ENCODE assay signal across 1 cellular context in the genomic region with DNA sequence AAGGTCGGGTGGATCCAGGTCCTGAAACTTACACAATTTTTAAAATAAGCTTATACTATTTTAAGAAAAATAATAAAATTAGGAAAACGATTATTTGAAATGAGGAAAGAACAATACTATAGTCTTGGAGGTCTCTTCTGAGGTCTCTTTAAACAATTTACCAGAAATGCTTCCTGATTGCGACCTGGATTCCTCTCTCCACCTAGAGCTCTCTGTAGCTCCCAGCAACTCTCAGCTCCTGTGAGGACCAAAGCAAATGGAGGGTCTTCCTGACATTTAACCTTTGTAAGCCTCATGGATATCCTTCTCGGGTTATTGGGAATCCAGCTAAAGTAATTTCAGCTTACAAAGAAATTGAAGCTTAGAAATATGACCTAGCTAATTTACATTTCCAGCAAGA.
TF ChIP-seq lines count a peak whose summit lies in the region.

No MANE protein-coding gene starts in this region.

TF ChIP-seq in GM23338, 12 proteins besides CTCF, POLR2A, EP300 and RAD21 (continued from another document):
- TF ChIP-seq ZNF462 (CRISPR knock-in tag; IDR thresholded peaks at IDR 0.05) (no peak), ZNF114 (CRISPR knock-in tag; IDR thresholded peaks at IDR 0.05) (no peak), ETS1 (IDR thresholded peaks at IDR 0.05) (no peak), EZH2phosphoT487 (IDR thresholded peaks at IDR 0.05; ENCODE audit: unreplicated experiment) (no peak)
